Comparison of ENCODE assay signal across 1 cellular context in genomic region chr1:95072532-95073419, GRCh38.
TF ChIP-seq lines count a peak whose summit lies in the region.

A gene with protein sequence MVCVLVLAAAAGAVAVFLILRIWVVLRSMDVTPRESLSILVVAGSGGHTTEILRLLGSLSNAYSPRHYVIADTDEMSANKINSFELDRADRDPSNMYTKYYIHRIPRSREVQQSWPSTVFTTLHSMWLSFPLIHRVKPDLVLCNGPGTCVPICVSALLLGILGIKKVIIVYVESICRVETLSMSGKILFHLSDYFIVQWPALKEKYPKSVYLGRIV (minus strand): TSS chr1:95072951. CDS start chr1:95072898, 53 bp downstream.

TF ChIP-seq in K562, 482 proteins besides CTCF, POLR2A, EP300 and RAD21 (continued from another document and continues in another):
- TF ChIP-seq, protein P1, sequence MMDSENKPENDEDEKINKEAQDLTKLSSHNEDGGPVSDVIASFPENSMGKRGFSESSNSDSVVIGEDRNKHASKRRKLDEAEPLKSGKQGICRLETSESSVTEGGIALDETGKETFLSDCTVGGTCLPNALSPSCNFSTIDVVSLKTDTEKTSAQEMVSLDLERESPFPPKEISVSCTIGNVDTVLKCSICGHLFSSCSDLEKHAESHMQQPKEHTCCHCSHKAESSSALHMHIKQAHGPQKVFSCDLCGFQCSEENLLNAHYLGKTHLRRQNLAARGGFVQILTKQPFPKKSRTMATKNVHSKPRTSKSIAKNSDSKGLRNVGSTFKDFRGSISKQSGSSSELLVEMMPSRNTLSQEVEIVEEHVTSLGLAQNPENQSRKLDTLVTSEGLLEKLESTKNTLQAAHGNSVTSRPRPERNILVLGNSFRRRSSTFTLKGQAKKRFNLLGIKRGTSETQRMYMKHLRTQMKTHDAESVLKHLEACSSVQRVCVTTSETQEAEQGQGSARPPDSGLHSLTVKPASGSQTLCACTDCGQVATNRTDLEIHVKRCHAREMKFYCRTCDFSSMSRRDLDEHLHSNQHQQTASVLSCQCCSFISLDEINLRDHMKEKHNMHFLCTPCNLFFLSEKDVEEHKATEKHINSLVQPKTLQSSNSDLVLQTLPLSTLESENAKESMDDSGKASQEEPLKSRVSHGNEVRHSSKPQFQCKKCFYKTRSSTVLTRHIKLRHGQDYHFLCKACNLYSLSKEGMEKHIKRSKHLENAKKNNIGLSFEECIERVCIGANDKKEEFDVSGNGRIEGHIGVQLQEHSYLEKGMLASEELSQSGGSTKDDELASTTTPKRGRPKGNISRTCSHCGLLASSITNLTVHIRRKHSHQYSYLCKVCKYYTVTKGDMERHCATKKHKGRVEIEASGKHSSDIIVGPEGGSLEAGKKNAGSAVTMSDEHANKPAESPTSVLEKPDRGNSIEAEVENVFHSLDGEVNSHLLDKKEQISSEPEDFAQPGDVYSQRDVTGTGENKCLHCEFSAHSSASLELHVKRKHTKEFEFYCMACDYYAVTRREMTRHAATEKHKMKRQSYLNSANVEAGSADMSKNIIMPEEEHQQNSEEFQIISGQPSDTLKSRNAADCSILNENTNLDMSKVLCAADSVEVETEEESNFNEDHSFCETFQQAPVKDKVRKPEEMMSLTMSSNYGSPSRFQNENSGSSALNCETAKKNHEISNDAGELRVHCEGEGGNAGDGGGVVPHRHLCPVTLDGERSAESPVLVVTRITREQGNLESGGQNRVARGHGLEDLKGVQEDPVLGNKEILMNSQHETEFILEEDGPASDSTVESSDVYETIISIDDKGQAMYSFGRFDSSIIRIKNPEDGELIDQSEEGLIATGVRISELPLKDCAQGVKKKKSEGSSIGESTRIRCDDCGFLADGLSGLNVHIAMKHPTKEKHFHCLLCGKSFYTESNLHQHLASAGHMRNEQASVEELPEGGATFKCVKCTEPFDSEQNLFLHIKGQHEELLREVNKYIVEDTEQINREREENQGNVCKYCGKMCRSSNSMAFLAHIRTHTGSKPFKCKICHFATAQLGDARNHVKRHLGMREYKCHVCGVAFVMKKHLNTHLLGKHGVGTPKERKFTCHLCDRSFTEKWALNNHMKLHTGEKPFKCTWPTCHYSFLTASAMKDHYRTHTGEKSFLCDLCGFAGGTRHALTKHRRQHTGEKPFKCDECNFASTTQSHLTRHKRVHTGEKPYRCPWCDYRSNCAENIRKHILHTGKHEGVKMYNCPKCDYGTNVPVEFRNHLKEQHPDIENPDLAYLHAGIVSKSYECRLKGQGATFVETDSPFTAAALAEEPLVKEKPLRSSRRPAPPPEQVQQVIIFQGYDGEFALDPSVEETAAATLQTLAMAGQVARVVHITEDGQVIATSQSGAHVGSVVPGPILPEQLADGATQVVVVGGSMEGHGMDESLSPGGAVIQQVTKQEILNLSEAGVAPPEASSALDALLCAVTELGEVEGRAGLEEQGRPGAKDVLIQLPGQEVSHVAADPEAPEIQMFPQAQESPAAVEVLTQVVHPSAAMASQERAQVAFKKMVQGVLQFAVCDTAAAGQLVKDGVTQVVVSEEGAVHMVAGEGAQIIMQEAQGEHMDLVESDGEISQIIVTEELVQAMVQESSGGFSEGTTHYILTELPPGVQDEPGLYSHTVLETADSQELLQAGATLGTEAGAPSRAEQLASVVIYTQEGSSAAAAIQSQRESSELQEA (IDR thresholded peaks at IDR 0.05; ENCODE audit: low read depth), result peak; percentile 99
- no peak for TF ChIP-seq JUNB (CRISPR knock-in tag; conservative IDR thresholded peaks at IDR 0.05)
- TF ChIP-seq ETV5 (CRISPR knock-in tag; IDR thresholded peaks at IDR 0.05; ENCODE audit: low read depth), result peak; percentile 72
- TF ChIP-seq GATA2 (CRISPR knock-in tag; IDR thresholded peaks at IDR 0.05), result no peak
- no peak for TF ChIP-seq HNRNPL (IDR thresholded peaks at IDR 0.05; ENCODE audit: low read depth, low read length)
- no peak for TF ChIP-seq ZBTB11 (CRISPR knock-in tag; IDR thresholded peaks at IDR 0.05)
- TF ChIP-seq CCAR2 (IDR thresholded peaks at IDR 0.05; ENCODE audit: low read depth, low read length), result no peak
- no peak for TF ChIP-seq ZBTB34 (CRISPR knock-in tag; IDR thresholded peaks at IDR 0.05)
- TF ChIP-seq EHMT2 (IDR thresholded peaks at IDR 0.05), result no peak
- no peak for TF ChIP-seq ZBED1 (IDR thresholded peaks at IDR 0.05)
- peak; percentile 58; the same call in 1 of the 2 replicates for TF ChIP-seq ZNF263 (CRISPR knock-in tag; IDR thresholded peaks at IDR 0.05; ENCODE audit: borderline replicate concordance)
- TF ChIP-seq TBP (optimal IDR thresholded peaks at IDR 0.05; ENCODE audit: low read depth, low read length), result peak; percentile 25
- TF ChIP-seq ETV1 (tag; conservative IDR thresholded peaks at IDR 0.05; ENCODE audit: low read depth), result peak; percentile 74; the same call in 1 of the 2 replicates
- TF ChIP-seq, protein P2, sequence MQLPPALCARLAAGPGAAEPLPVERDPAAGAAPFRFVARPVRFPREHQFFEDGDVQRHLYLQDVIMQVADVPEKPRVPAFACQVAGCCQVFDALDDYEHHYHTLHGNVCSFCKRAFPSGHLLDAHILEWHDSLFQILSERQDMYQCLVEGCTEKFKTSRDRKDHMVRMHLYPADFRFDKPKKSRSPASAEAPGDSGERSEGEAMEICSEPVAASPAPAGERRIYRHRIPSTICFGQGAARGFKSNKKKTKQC (CRISPR knock-in tag; IDR thresholded peaks at IDR 0.05), result no peak
- no peak for TF ChIP-seq ZZZ3 (IDR thresholded peaks at IDR 0.05)
- TF ChIP-seq PHB2 (IDR thresholded peaks at IDR 0.05; ENCODE audit: low read depth), result no peak
- peak; percentile 60; the same call in 1 of the 2 replicates for TF ChIP-seq ZFP91 (CRISPR knock-in tag; IDR thresholded peaks at IDR 0.05)
- TF ChIP-seq JUND (IDR thresholded peaks at IDR 0.05; ENCODE audit: borderline replicate concordance, low read depth, low read length), result peak; percentile 41; the same call in 1 of the 2 replicates
- peak; percentile 53; the same call in 2 of the 3 replicates for TF ChIP-seq JUND (tag; IDR thresholded peaks at IDR 0.05; ENCODE audit: borderline replicate concordance, low read depth, low read length)
- peak; percentile 62; the same call in 1 of the 2 replicates for TF ChIP-seq ZBTB17 (CRISPR knock-in tag; IDR thresholded peaks at IDR 0.05)
- no peak for TF ChIP-seq CREBBP (IDR thresholded peaks at IDR 0.05; ENCODE audit: low read depth, low read length)
- TF ChIP-seq FOXM1 (IDR thresholded peaks at IDR 0.05; ENCODE audit: low read depth), result no peak
- no peak; the same call in 1 of the 2 replicates for TF ChIP-seq FOXM1 (CRISPR knock-in tag; IDR thresholded peaks at IDR 0.05; ENCODE audit: low read depth)
- no peak for TF ChIP-seq ADNP (tag; IDR thresholded peaks at IDR 0.05)
- TF ChIP-seq, protein P3, sequence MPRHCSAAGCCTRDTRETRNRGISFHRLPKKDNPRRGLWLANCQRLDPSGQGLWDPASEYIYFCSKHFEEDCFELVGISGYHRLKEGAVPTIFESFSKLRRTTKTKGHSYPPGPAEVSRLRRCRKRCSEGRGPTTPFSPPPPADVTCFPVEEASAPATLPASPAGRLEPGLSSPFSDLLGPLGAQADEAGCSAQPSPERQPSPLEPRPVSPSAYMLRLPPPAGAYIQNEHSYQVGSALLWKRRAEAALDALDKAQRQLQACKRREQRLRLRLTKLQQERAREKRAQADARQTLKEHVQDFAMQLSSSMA (CRISPR knock-in tag; IDR thresholded peaks at IDR 0.05), result no peak
- no peak for TF ChIP-seq SMC3 (conservative IDR thresholded peaks at IDR 0.05; ENCODE audit: insufficient read depth, low read depth, low read length)
- no peak for TF ChIP-seq NELFE (IDR thresholded peaks at IDR 0.05; ENCODE audit: insufficient read depth, insufficient read length)
- TF ChIP-seq CREB5 (CRISPR knock-in tag; IDR thresholded peaks at IDR 0.05), result no peak
- no peak for TF ChIP-seq JUN (IDR thresholded peaks at IDR 0.05; ENCODE audit: borderline replicate concordance, low read depth, low read length)
- TF ChIP-seq JUN (CRISPR knock-in tag; IDR thresholded peaks at IDR 0.05; ENCODE audit: borderline replicate concordance), result 0 out of 2 replicates have a peak, but pooled peaks have one; percentile 46
- no peak for TF ChIP-seq NFYB (IDR thresholded peaks at IDR 0.05; ENCODE audit: extremely low read depth, insufficient read length)
- TF ChIP-seq SMARCA5 (IDR thresholded peaks at IDR 0.05), result no peak
- TF ChIP-seq NRF1 (conservative IDR thresholded peaks at IDR 0.05 in 1 of 2, IDR thresholded peaks at IDR 0.05 in 1 of 2), result peak; percentile 89 to 91
- peak in 1 of 2 experiments; percentile 52; a peak in 1 of 4 replicates for TF ChIP-seq MAZ (CRISPR knock-in tag; conservative IDR thresholded peaks at IDR 0.05 in 1 of 2, IDR thresholded peaks at IDR 0.05 in 1 of 2)
- TF ChIP-seq CTCFL (IDR thresholded peaks at IDR 0.05; ENCODE audit: borderline replicate concordance, insufficient read depth, low read depth, low read length, poor library complexity, severe bottlenecking), result no peak
